25 cellular contexts compared by ENCODE assay signal in the genomic region with DNA sequence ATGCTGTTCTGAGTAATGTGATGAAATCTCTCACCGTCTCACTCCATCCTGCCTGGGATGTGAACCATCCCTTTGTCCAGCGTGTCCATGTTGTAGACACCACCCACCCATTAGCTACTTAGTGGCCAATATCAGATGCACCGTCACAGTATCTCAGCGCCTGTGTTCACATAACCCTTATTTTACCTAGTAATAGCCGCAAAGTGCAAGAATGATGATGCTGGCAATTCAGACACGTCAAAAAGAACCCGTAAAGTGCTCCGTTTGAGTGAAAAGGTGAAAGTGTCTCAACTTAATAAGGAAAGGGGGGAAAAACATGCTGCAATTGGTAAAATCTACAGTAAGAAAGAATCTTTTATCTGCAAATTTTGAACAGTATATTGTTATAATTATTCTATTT. TPM values are rescaled to one million over a fixed set of nuclear protein-coding genes. Genes with fewer than 3 reads are reported as not detected.
"Had no signal": no experiment of that assay in that cellular context is flagged by ENCODE, and none has a peak within 500 bp of the region (broad histone marks: within the 10 kb centered on the region; RNA-seq: fewer than 3 reads in every experiment).

No MANE protein-coding gene starts in this region.

- H3K27me3 ChIP-seq: MG63 had no signal

- H3K9ac ChIP-seq: SK-N-SH had no signal

- ATAC-seq: Panc1, PC-3, T-cell had no signal

- H3K36me3 Mint-ChIP-seq: T-cell had no signal

- H3K27ac Mint-ChIP-seq: T-cell had no signal

- DNase-seq: KBM-7, MG63, NCI-H1092, NCI-H1105 treated with DMSO at 0.1 percent for 48 hours, NCI-H1417 treated with DMSO at 0.1 percent for 48 hours, NCI-H146, NCI-H1694 treated with DMSO at 0.1 percent for 48 hours, NCI-H1930, NCI-H2081, NCI-H2107, NCI-H2227 treated with DMSO at 0.1 percent for 48 hours, NCI-H524, NCI-H526 treated with DMSO at 0.1 percent for 48 hours, NCI-H774, PC-3, SHP77, SK-N-SH, SW 1271, T-cell had no signal

- H3K27me3 Mint-ChIP-seq: T-cell had no signal

- H3K27ac ChIP-seq: RWPE1 had no signal

- H3K9me3 Mint-ChIP-seq: T-cell had no signal

- H3K4me2 ChIP-seq: SK-N-SH had no signal

- H3K9me3 ChIP-seq: MG63, SK-N-SH had no signal

- H3K4me3 ChIP-seq: MG63 had no signal

- H3K4me3 Mint-ChIP-seq: T-cell had no signal

- H3K36me3 ChIP-seq: MG63 had no signal

RNA-seq across cellular contexts. Expression of a gene that starts 3.0 kb away (rescaled TPM):
- total RNA-seq: HT-29, NCI-H460, PC-3, SK-MEL-5 had no signal
- polyA plus RNA-seq: SK-N-SH had no signal

RNA-seq across cellular contexts. Expression of a gene that starts 52.5 kb away (rescaled TPM):
- total RNA-seq: HT-29, NCI-H460, OCI-LY7, PC-3, SK-MEL-5, T-cell had no signal
- polyA plus RNA-seq: SK-N-SH had no signal
